Comparison of ENCODE assay signal across 16 cellular contexts in genomic region chr3:61617041-61617440, GRCh38. TPM values are rescaled to one million over a fixed set of nuclear protein-coding genes. Genes with fewer than 3 reads are reported as not detected.
DNase-seq lines count a peak whose midpoint lies in the region; TF ChIP-seq lines count a peak whose summit lies in the region.
"Had no signal": no experiment of that assay in that cellular context is flagged by ENCODE, and none has a peak within 500 bp of the region (broad histone marks: within the 10 kb centered on the region; RNA-seq: fewer than 3 reads in every experiment).

No MANE protein-coding gene starts in this region.

- DNase-seq in M059J (ENCODE audit: low read depth) (peak; percentile 15), esophagus muscularis mucosa (ENCODE audit: extremely low spot score) (no peak), mesenchymal stem cell (no peak), type B pancreatic cell (ENCODE audit: extremely low spot score, unreplicated experiment) (no peak), MV-4-11 (lab: John Stamatoyannopoulos, UW) (no peak)
- DNase-seq in stimulated activated CD4-positive, alpha-beta T cell treated with anti-CD3 and anti-CD28 coated beads, Interleukin-4, amount 100 ng/mL, for 24 hours = no peak
- DNase-seq in activated CD4-positive, alpha-beta T cell treated with anti-CD3 and anti-CD28 coated beads, Interleukin-2, amount 50 U/mL, for 4 hours = no peak
- DNase-seq: CD4-positive, alpha-beta T cell; colonic mucosa; KG1; NCI-H1417 treated with DMSO at 0.1 percent for 48 hours; NCI-H345; spleen; stimulated activated naive CD8-positive, alpha-beta T cell treated with anti-CD3 and anti-CD28 coated beads, Interleukin-15, Interleukin-2, amounts not matched to agents 100 U/mL and 50 U/mL, for 24 hours had no signal

- H2BK12ac ChIP-seq in mesenchymal stem cell (ENCODE audit: low read length in 2 of 2) = no peak overlapping the region

- no peak overlapping the region for H3K4me2 ChIP-seq in mesenchymal stem cell (ENCODE audit: low read length, poor library complexity, severe bottlenecking)

- H3K23ac ChIP-seq in mesenchymal stem cell (ENCODE audit: low read length in 2 of 2) = no peak overlapping the region

- H3K27ac ChIP-seq in esophagus muscularis mucosa (replicated peaks in 1 of 4) = peak overlapping the region in 3 of 4 donors; percentile 15 to 44 (median 43)
- no peak overlapping the region for H3K27ac ChIP-seq in mesenchymal stem cell (ENCODE audit: low read length, poor library complexity, severe bottlenecking)
- H3K27ac ChIP-seq: colonic mucosa, spleen had no signal

- no peak overlapping the region for H3K4me3 Mint-ChIP-seq in type B pancreatic cell
- H3K4me3 Mint-ChIP-seq: CD4-positive, alpha-beta T cell; memory B cell had no signal

- H3K9me3 Mint-ChIP-seq in type B pancreatic cell = no peaks in the 10 kb centered on the region
- H3K9me3 Mint-ChIP-seq: activated T-helper 2 cell treated with anti-CD3 and anti-CD28 coated beads, Interferon-gamma antibody, Interleukin-2, Interleukin-4, amounts not matched to agents 10 μg/mL and 5 μg/mL and 100 μg/mL, durations not matched to agents 14 hours and 24 hours and 36 hours; CD4-positive, alpha-beta T cell; memory B cell had no signal

- TF ChIP-seq CTCF in esophagus muscularis mucosa (IDR thresholded peaks at IDR 0.05) (no peak), type B pancreatic cell (conservative IDR thresholded peaks at IDR 0.05) (no peak)

- no peak overlapping the region for H3K4ac ChIP-seq in mesenchymal stem cell (ENCODE audit: low read depth in 1 of 2, low read length in 2 of 2)

- no peak for TF ChIP-seq EP300 in esophagus muscularis mucosa (IDR thresholded peaks at IDR 0.05)

- no peak overlapping the region for H2AK5ac ChIP-seq in mesenchymal stem cell (ENCODE audit: low read length, severe bottlenecking)

- no peaks in the 10 kb centered on the region for H3K27me3 Mint-ChIP-seq in type B pancreatic cell

- H3K9me3 ChIP-seq in esophagus muscularis mucosa = no peaks in the 10 kb centered on the region
- H3K9me3 ChIP-seq in mesenchymal stem cell (ENCODE audit: control insufficient read depth, low read length) = no peaks in the 10 kb centered on the region
- H3K9me3 ChIP-seq: colonic mucosa, spleen had no signal

- intact Hi-C loops in esophagus muscularis mucosa (cut with DNase I) = no loop called here

- H3K9ac ChIP-seq in mesenchymal stem cell (ENCODE audit: low read length) = peak overlapping the region; percentile 28

- peak overlapping the region; percentile 9 for H3K27ac Mint-ChIP-seq in type B pancreatic cell
- H3K27ac Mint-ChIP-seq: activated T-helper 2 cell treated with anti-CD3 and anti-CD28 coated beads, Interferon-gamma antibody, Interleukin-2, Interleukin-4, amounts not matched to agents 10 μg/mL and 5 μg/mL and 100 μg/mL, durations not matched to agents 14 hours and 24 hours and 36 hours; CD4-positive, alpha-beta T cell; memory B cell had no signal

- peaks cover 28% of the 10 kb centered on the region for H3K36me3 Mint-ChIP-seq in type B pancreatic cell
- H3K36me3 Mint-ChIP-seq: memory B cell had no signal

- H3K14ac ChIP-seq in mesenchymal stem cell (ENCODE audit: low read length in 2 of 2) = no peak overlapping the region

- H2BK120ac ChIP-seq in mesenchymal stem cell (ENCODE audit: low read depth, low read length) = no peak overlapping the region

- no peak overlapping the region for H4K91ac ChIP-seq in mesenchymal stem cell (ENCODE audit: low read length)

- no peak for TF ChIP-seq POLR2A in esophagus muscularis mucosa (IDR thresholded peaks at IDR 0.05; ENCODE audit: low read depth)

- no peak overlapping the region for H3K18ac ChIP-seq in mesenchymal stem cell (ENCODE audit: low read depth in 1 of 2, low read length in 2 of 2)

- WGBS in esophagus muscularis mucosa = 71% methylated on average over 4 of the region's 4 CpGs
- WGBS in mesenchymal stem cell = 87% methylated on average over 4 of the region's 4 CpGs

- H3K4me3 ChIP-seq in esophagus muscularis mucosa = no peak overlapping the region
- peak overlapping the region in 1 of 2 experiments; percentile 1 for H3K4me3 ChIP-seq in mesenchymal stem cell (ENCODE audit: insufficient read depth in 1 of 2, low read depth in 1 of 2, low read length in 2 of 2)
- H3K4me3 ChIP-seq: colonic mucosa, spleen had no signal

- no peak overlapping the region for H4K8ac ChIP-seq in mesenchymal stem cell (ENCODE audit: low read length)

- no peaks in the 10 kb centered on the region for H3K27me3 ChIP-seq in esophagus muscularis mucosa
- H3K27me3 ChIP-seq in mesenchymal stem cell (ENCODE audit: control insufficient read depth in 1 of 2, insufficient read depth in 1 of 2, low read length in 2 of 2) = no peaks in the 10 kb centered on the region
- H3K27me3 ChIP-seq: colonic mucosa, spleen had no signal

- H2BK15ac ChIP-seq in mesenchymal stem cell (ENCODE audit: low read depth, poor library complexity, severe bottlenecking) = no peak overlapping the region

- no peaks in the 10 kb centered on the region for H3K36me3 ChIP-seq in esophagus muscularis mucosa
- H3K36me3 ChIP-seq in mesenchymal stem cell (ENCODE audit: control insufficient read depth in 1 of 2, insufficient read depth in 2 of 2, low read depth in 1 of 2, low read length in 2 of 2) = peaks cover 0 to 6% of the 10 kb centered on the region in 2 experiments
- H3K36me3 ChIP-seq: colonic mucosa, spleen had no signal

- H3K4me1 Mint-ChIP-seq in type B pancreatic cell (ENCODE audit: unreplicated experiment) = peaks cover 39% of the 10 kb centered on the region
- H3K4me1 Mint-ChIP-seq: memory B cell had no signal

- peaks cover 45% of the 10 kb centered on the region for H3K79me1 ChIP-seq in mesenchymal stem cell (replicated peaks; ENCODE audit: low read length, poor library complexity, severe bottlenecking)

- no peak overlapping the region for H2BK5ac ChIP-seq in mesenchymal stem cell (ENCODE audit: low read depth, low read length, poor library complexity, severe bottlenecking)

- H2AFZ ChIP-seq in mesenchymal stem cell (ENCODE audit: low read depth, low read length) = no peak overlapping the region

- H3K4me1 ChIP-seq in esophagus muscularis mucosa = peaks cover 13 to 34% (median 21%) of the 10 kb centered on the region in 4 donors
- peaks cover 5% of the 10 kb centered on the region for H3K4me1 ChIP-seq in mesenchymal stem cell (ENCODE audit: control insufficient read depth, insufficient read depth, low read depth, low read length)
- H3K4me1 ChIP-seq: colonic mucosa had no signal

RNA-seq across cellular contexts. Expression of gene PTPRG, which starts 55.7 kb away (rescaled TPM):
- total RNA-seq in M059J (2014; rRNA removed; shearing (Covaris generic)) = 9.2 and 15.9 TPM in 2 replicates
- total RNA-seq in esophagus muscularis mucosa = 10 to 100 TPM; 51.9 to 56.8 (median 54.4) TPM
- 9.0 TPM for polyA plus RNA-seq in mesenchymal stem cell (2013, experiment 1 of 2)
- polyA plus RNA-seq in mesenchymal stem cell (2013, experiment 2 of 2) = 8.5 TPM
- total RNA-seq in type B pancreatic cell (ENCODE audit: low replicate concordance) = 29.3 and 77.2 TPM in 2 replicates
